Comparison of ENCODE assay signal across 8 cellular contexts in the genomic region with DNA sequence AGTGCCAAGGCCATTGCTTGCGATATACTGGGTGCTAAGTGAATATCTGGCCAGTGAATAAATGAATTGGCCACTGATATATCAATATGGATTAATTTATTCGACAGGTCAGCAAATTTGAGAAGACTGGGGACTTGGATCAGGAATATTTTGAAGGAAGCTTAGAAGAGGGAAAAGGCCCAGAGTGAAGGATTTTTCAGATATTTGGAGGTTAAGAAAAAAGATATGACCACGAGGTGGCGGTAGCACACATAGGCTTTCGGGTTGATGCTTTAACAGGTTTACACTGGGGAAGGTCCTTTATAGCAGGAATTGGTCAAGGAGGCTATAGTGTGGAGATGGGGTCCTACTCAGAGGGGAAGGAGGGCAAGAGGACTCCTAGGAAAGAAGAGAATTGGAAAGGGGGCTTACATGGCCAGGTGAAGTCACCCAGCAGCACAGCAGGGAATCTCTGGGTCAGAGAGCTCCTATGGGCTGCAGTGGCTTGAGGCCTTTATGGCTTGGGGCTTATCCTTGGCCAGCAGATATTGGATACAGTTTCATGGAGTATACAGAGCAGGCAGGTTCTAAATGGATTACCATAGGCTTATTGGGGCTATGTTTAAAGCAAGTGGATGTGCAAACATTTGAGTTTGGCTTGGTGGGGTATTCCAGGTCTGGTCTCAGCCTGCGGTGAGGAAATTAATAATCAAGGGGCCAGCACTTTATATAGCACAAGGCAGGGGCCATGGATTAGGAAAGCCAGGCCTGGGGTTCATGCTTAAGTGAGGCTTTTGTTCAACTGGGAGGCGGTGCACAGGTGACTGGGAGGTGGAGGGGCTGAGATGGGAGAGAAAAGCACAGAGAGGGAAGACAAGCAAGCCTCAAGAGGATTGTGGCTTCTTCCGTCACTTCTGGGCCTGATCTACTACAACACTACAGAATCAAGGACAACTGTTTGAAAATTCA. TPM values are rescaled to one million over a fixed set of nuclear protein-coding genes. Genes with fewer than 3 reads are reported as not detected.
DNase-seq lines count a peak whose midpoint lies in the region; ATAC-seq and TF ChIP-seq lines count a peak whose summit lies in the region.

No MANE protein-coding gene starts in this region.

- intact Hi-C loops in mucosa of descending colon (cut with DNase I, micrococcal nuclease) = loop anchor here (5.0 to 10.0 kb wide), 2 partner anchors 60 to 238 kb away; no protein-coding TSS in a partner anchor

- TF ChIP-seq RAD21 in Ishikawa (IDR thresholded peaks at IDR 0.05; ENCODE audit: low read depth) = peak; percentile 82

- ATAC-seq in mucosa of descending colon (peak; percentile 55), HG02840 (IDR thresholded peaks at IDR 0.05; ENCODE audit: low FRiP score, unreplicated experiment) (no peak), GM21825 (IDR thresholded peaks at IDR 0.05; ENCODE audit: unreplicated experiment) (no peak)

- H3K9me3 ChIP-seq in mucosa of descending colon = no peaks in the 10 kb centered on the region

- H3K4me3 ChIP-seq in mucosa of descending colon = no peak overlapping the region

- no peak for TF ChIP-seq EP300 in Ishikawa (IDR thresholded peaks at IDR 0.05; ENCODE audit: borderline replicate concordance)

- no peaks in the 10 kb centered on the region for H3K4me1 ChIP-seq in mucosa of descending colon (ENCODE audit: low read depth)

- peak; percentile 32 for TF ChIP-seq CTCF in mucosa of descending colon (IDR thresholded peaks at IDR 0.05)

- H3K36me3 ChIP-seq in mucosa of descending colon (ENCODE audit: low read depth) = no peaks in the 10 kb centered on the region

- peak; percentile 12 to 67 (median 33) for DNase-seq in NCI-H1417 (lab: John Stamatoyannopoulos, UW)
- DNase-seq in NCI-H1417 treated with DMSO at 0.1 percent for 48 hours (lab: John Stamatoyannopoulos, UW) = no peak
- peak; percentile 15 for DNase-seq in T-helper 9 cell
- DNase-seq in effector CD4-positive, alpha-beta T cell = peak; percentile 21
- DNase-seq in mucosa of descending colon = peak in 1 of 3 donors; percentile 86

TF ChIP-seq in Ishikawa, 13 proteins besides CTCF, POLR2A, EP300 and RAD21:
- TF ChIP-seq TCF12 (IDR thresholded peaks at IDR 0.05; ENCODE audit: low read depth) = no peak
- TF ChIP-seq, protein P1, sequence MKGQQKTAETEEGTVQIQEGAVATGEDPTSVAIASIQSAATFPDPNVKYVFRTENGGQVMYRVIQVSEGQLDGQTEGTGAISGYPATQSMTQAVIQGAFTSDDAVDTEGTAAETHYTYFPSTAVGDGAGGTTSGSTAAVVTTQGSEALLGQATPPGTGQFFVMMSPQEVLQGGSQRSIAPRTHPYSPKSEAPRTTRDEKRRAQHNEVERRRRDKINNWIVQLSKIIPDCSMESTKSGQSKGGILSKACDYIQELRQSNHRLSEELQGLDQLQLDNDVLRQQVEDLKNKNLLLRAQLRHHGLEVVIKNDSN (IDR thresholded peaks at IDR 0.05) = no peak
- TF ChIP-seq, protein P2, sequence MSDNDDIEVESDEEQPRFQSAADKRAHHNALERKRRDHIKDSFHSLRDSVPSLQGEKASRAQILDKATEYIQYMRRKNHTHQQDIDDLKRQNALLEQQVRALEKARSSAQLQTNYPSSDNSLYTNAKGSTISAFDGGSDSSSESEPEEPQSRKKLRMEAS (IDR thresholded peaks at IDR 0.05) = no peak
- TF ChIP-seq TAF1 (IDR thresholded peaks at IDR 0.05; ENCODE audit: low read depth) = no peak
- TF ChIP-seq, protein P3, sequence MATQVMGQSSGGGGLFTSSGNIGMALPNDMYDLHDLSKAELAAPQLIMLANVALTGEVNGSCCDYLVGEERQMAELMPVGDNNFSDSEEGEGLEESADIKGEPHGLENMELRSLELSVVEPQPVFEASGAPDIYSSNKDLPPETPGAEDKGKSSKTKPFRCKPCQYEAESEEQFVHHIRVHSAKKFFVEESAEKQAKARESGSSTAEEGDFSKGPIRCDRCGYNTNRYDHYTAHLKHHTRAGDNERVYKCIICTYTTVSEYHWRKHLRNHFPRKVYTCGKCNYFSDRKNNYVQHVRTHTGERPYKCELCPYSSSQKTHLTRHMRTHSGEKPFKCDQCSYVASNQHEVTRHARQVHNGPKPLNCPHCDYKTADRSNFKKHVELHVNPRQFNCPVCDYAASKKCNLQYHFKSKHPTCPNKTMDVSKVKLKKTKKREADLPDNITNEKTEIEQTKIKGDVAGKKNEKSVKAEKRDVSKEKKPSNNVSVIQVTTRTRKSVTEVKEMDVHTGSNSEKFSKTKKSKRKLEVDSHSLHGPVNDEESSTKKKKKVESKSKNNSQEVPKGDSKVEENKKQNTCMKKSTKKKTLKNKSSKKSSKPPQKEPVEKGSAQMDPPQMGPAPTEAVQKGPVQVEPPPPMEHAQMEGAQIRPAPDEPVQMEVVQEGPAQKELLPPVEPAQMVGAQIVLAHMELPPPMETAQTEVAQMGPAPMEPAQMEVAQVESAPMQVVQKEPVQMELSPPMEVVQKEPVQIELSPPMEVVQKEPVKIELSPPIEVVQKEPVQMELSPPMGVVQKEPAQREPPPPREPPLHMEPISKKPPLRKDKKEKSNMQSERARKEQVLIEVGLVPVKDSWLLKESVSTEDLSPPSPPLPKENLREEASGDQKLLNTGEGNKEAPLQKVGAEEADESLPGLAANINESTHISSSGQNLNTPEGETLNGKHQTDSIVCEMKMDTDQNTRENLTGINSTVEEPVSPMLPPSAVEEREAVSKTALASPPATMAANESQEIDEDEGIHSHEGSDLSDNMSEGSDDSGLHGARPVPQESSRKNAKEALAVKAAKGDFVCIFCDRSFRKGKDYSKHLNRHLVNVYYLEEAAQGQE (IDR thresholded peaks at IDR 0.05; ENCODE audit: low read depth) = no peak
- no peak for TF ChIP-seq EGR1 (IDR thresholded peaks at IDR 0.05)
- no peak for TF ChIP-seq FOXM1 (IDR thresholded peaks at IDR 0.05; ENCODE audit: borderline replicate concordance, low read depth)

RNA-seq across cellular contexts. Expression of a gene that starts 9.7 kb away (rescaled TPM):
- total RNA-seq in mucosa of descending colon = 10 to 100 TPM in 1 of 3 donors, under 1 TPM in 2; 0.17 to 11.9 (median 0.76) TPM

RNA-seq across cellular contexts. Expression of a gene that starts 36.7 kb away (rescaled TPM):
- total RNA-seq in mucosa of descending colon = 10 to 100 TPM; 40.8 to 91.3 (median 64.4) TPM
